Comparison of ENCODE assay signal across 13 cellular contexts in the genomic region with DNA sequence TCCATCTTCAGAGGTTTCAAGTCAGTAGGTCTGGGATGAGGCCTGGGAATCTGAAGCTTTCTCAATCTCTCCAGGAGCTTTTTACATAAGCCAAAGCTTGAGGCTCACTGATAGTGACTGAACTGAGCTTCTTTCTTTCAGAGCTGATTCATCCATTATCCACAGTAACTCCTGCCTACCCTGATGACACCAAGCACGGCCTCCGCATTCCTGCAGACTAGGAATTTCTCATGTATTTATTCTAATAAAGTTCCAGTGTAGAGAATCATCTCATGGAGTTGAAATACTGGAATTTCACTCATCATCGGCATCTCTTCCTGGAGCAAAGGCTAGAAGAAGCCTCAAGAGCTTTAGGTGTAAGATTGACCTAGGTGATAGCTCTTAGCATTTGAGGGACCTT. TPM values are rescaled to one million over a fixed set of nuclear protein-coding genes. Genes with fewer than 3 reads are reported as not detected.
DNase-seq lines count a peak whose midpoint lies in the region; ATAC-seq and TF ChIP-seq lines count a peak whose summit lies in the region.
"Had no signal": no experiment of that assay in that cellular context is flagged by ENCODE, and none has a peak within 500 bp of the region (broad histone marks: within the 10 kb centered on the region; RNA-seq: fewer than 3 reads in every experiment).

No MANE protein-coding gene starts in this region.

- no peak for TF ChIP-seq CTCF in fibroblast of the aortic adventitia (IDR thresholded peaks at IDR 0.05; ENCODE audit: insufficient read depth, low read length)

- peak; percentile 94 for DNase-seq in ELR (ENCODE audit: low read depth)
- DNase-seq in fibroblast of the aortic adventitia (ENCODE audit: low read depth), result peak; percentile 84
- peak; percentile 64 for DNase-seq in putamen (ENCODE audit: low spot score)
- DNase-seq in GOT3 (lab: John Stamatoyannopoulos, UW), result no peak
- no peak for DNase-seq in iPS-NIHi7 (ENCODE audit: extremely low spot score)
- no peak for DNase-seq in NCI-H2107 (lab: John Stamatoyannopoulos, UW)
- DNase-seq: KBM-7, nephron progenitor cell, testis had no signal

- peak; percentile 78 for ATAC-seq in SK-N-SH treated with all-trans-retinoic acid at 6 μM for 48 hours
- ATAC-seq in HG02588 (IDR thresholded peaks at IDR 0.05; ENCODE audit: unreplicated experiment), result no peak

- no peak overlapping the region for H3K4me3 ChIP-seq in fibroblast of the aortic adventitia (ENCODE audit: low read depth, low read length)
- H3K4me3 ChIP-seq: ascending aorta, SK-N-MC, testis had no signal

TF ChIP-seq in SK-N-SH treated with all-trans-retinoic acid at 6 μM for 48 hours, 23 proteins besides CTCF, POLR2A, EP300 and RAD21:
- no peak for TF ChIP-seq ZC3H10 (CRISPR knock-in tag; IDR thresholded peaks at IDR 0.05)
- no peak for TF ChIP-seq ZNF565 (CRISPR knock-in tag; conservative IDR thresholded peaks at IDR 0.05; ENCODE audit: low read depth)
- no peak for TF ChIP-seq ISL1 (CRISPR knock-in tag; IDR thresholded peaks at IDR 0.05)
- TF ChIP-seq ZFP30 (CRISPR knock-in tag; IDR thresholded peaks at IDR 0.05), result no peak
- TF ChIP-seq ZNF8 (CRISPR knock-in tag; IDR thresholded peaks at IDR 0.05), result no peak
- no peak for TF ChIP-seq GLIS3 (CRISPR knock-in tag; IDR thresholded peaks at IDR 0.05)
- TF ChIP-seq, protein P1, sequence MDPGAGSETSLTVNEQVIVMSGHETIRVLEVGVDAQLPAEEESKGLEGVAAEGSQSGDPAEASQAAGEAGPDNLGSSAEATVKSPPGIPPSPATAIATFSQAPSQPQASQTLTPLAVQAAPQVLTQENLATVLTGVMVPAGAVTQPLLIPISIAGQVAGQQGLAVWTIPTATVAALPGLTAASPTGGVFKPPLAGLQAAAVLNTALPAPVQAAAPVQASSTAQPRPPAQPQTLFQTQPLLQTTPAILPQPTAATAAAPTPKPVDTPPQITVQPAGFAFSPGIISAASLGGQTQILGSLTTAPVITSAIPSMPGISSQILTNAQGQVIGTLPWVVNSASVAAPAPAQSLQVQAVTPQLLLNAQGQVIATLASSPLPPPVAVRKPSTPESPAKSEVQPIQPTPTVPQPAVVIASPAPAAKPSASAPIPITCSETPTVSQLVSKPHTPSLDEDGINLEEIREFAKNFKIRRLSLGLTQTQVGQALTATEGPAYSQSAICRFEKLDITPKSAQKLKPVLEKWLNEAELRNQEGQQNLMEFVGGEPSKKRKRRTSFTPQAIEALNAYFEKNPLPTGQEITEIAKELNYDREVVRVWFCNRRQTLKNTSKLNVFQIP (CRISPR knock-in tag; IDR thresholded peaks at IDR 0.05; ENCODE audit: borderline replicate concordance, low read depth), result no peak
- TF ChIP-seq BACH2 (CRISPR knock-in tag; IDR thresholded peaks at IDR 0.05; ENCODE audit: borderline replicate concordance), result no peak
- no peak for TF ChIP-seq OSR1 (CRISPR knock-in tag; IDR thresholded peaks at IDR 0.05)
- TF ChIP-seq ARNTL (CRISPR knock-in tag; IDR thresholded peaks at IDR 0.05; ENCODE audit: borderline replicate concordance, low read depth), result no peak
- TF ChIP-seq ESRRG (CRISPR knock-in tag; IDR thresholded peaks at IDR 0.05), result no peak
- no peak for TF ChIP-seq ZNF70 (CRISPR knock-in tag; IDR thresholded peaks at IDR 0.05)

RNA-seq across cellular contexts. Expression of a gene that starts 12.1 kb away (rescaled TPM):
- 91.2 and 111 TPM in 2 replicates for total RNA-seq in fibroblast of the aortic adventitia (ENCODE audit: low replicate concordance)

Comparison
In these comparisons a context has a peak if more than half of its experiments do, and no peak if none do; other contexts are left out.
1. DNase-seq: peak in ELR (single experiment), fibroblast of the aortic adventitia (single experiment) and putamen (single experiment); none in GOT3 (single experiment), iPS-NIHi7 (single experiment) and NCI-H2107 (single experiment).